In genomic region chr10:100982916-100983830, GRCh38 we compare ENCODE assay signal across 16 cellular contexts. TPM values are rescaled to one million over a fixed set of nuclear protein-coding genes. Genes with fewer than 3 reads are reported as not detected.
DNase-seq lines count a peak whose midpoint lies in the region; ATAC-seq and TF ChIP-seq lines count a peak whose summit lies in the region.
"Had no signal": no experiment of that assay in that cellular context is flagged by ENCODE, and none has a peak within 500 bp of the region (broad histone marks: within the 10 kb centered on the region; RNA-seq: fewer than 3 reads in every experiment).

No MANE protein-coding gene starts in this region.

- peak overlapping the region; percentile 19; the same call in 1 of the 2 replicates for H3K27ac ChIP-seq in RWPE1

- no peak for TF ChIP-seq CTCF in RWPE1 (conservative IDR thresholded peaks at IDR 0.05; ENCODE audit: low read depth)

- no peak for ATAC-seq in GM21529 (IDR thresholded peaks at IDR 0.05; ENCODE audit: unreplicated experiment)
- ATAC-seq: activated CD8-positive, alpha-beta T cell treated with anti-CD3 and anti-CD28 coated beads for 36 hours had no signal

- POLR2A ChIA-PET in RWPE1 (lab: Yijun Ruan, JAX; ENCODE audit: low non-redundant PET), result no interaction called here

- CTCF ChIA-PET in RWPE1 (lab: Yijun Ruan, JAX), result no interaction called here

- DNase-seq in G401 (ENCODE audit: low spot score) (peak; percentile 91), RWPE1 (ENCODE audit: low spot score) (no peak), globus pallidus (ENCODE audit: low spot score) (peak; percentile 25), pons (ENCODE audit: low spot score) (peak; percentile 49), CD1c-positive myeloid dendritic cell (ENCODE audit: extremely low spot score) (no peak), NCI-H146 treated with DMSO at 0.1 percent for 48 hours (lab: John Stamatoyannopoulos, UW; ENCODE audit: unreplicated experiment) (no peak)
- no peak for DNase-seq in stimulated activated CD4-positive, alpha-beta T cell treated with anti-CD3 and anti-CD28 coated beads, Interleukin-4, amount 100 ng/mL, for 24 hours
- DNase-seq: activated CD8-positive, alpha-beta T cell treated with anti-CD3 and anti-CD28 coated beads for 36 hours; CD8-positive, alpha-beta memory T cell; DND-41; Karpas-422; mammary epithelial cell; NCI-H2029 treated with DMSO at 0.1 percent for 48 hours; stimulated activated CD4-positive, alpha-beta T cell treated with anti-CD3 and anti-CD28 coated beads, Interleukin-1b, Interleukin-23, amount 100 ng/mL, for 48 hours; stimulated activated naive CD4-positive, alpha-beta T cell had no signal

- in situ Hi-C loops in G401 (cut with HindIII; ENCODE audit: low sequenced_read_pairs), result no loop called here

RNA-seq across cellular contexts. Expression of gene MRPL43, which starts 4.1 kb away (rescaled TPM):
- total RNA-seq in G401 (2014; rRNA removed; shearing (Covaris generic)), result 91.6 and 117 TPM in 2 replicates

RNA-seq across cellular contexts. Expression of gene TWNK, which starts 4.2 kb away (rescaled TPM):
- total RNA-seq in G401 (2014; rRNA removed; shearing (Covaris generic)), result 20.9 and 21.7 TPM in 2 replicates

RNA-seq across cellular contexts. Expression of gene SEMA4G, which starts 13.9 kb away (rescaled TPM):
- total RNA-seq in G401 (2014; rRNA removed; shearing (Covaris generic)), result 15.3 and 36.2 TPM in 2 replicates

RNA-seq across cellular contexts. Expression of gene LZTS2, which starts 16.4 kb away (rescaled TPM):
- total RNA-seq in G401 (2014; rRNA removed; shearing (Covaris generic)), result 146 and 166 TPM in 2 replicates

RNA-seq across cellular contexts. Expression of gene PDZD7, which starts 47.8 kb away (rescaled TPM):
- total RNA-seq in G401 (2014; rRNA removed; shearing (Covaris generic)), result 2.4 and 4.5 TPM in 2 replicates

Comparison
In these comparisons a context has a peak if more than half of its experiments do, and no peak if none do; other contexts are left out.
1. DNase-seq: peak in G401 (single experiment), globus pallidus (single experiment) and pons (single experiment); none in RWPE1 (single experiment), stimulated activated CD4-positive, alpha-beta T cell treated with anti-CD3 and anti-CD28 coated beads, Interleukin-4, amount 100 ng/mL, for 24 hours (single experiment), CD1c-positive myeloid dendritic cell (single experiment) and NCI-H146 treated with DMSO at 0.1 percent for 48 hours (single experiment).